In the genomic region with DNA sequence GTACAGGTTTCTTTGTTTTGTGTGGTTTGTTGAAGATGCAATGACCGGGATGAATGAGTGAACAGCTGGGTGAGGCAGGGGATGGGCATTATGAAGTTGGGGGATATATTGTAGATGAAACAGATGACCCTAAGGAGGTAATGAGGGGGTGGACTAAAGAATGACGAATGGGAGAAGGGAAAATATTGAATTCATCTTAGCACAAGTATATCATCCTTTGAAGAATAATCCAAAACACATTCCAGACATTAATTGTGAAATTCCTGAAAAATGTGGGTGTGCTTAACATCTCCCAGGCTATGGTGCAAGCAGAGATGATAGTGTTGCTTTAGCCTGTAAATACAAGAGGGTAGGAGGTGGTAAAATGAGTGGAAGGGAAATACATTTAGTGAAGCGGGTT, we compare ENCODE assay signal across 16 cellular contexts. TPM values are rescaled to one million over a fixed set of nuclear protein-coding genes. Genes with fewer than 3 reads are reported as not detected.
A peak's percentile ranks its signal among the peaks of the same experiment; 100 is the strongest.
DNase-seq lines count a peak whose midpoint lies in the region; ATAC-seq, FAIRE-seq and TF ChIP-seq lines count a peak whose summit lies in the region.
"Had no signal": no experiment of that assay in that cellular context is flagged by ENCODE, and none has a peak within 500 bp of the region (broad histone marks: within the 10 kb centered on the region; RNA-seq: fewer than 3 reads in every experiment).

No MANE protein-coding gene starts in this region.

- H3K27ac Mint-ChIP-seq in nephron progenitor cell = no peak overlapping the region
- H3K27ac Mint-ChIP-seq: activated B cell treated with CpG ODN at 0.5 μM for 24 hours; natural killer cell; stimulated activated memory B cell treated with anti-CD40 and anti-IgM and Interleukin-4, amounts not matched to agents 10 μg/mL and 1 μg/mL and 100 μg/mL, for 72 hours had no signal

- H3K27me3 ChIP-seq in MG63 (no peaks in the 10 kb centered on the region), mesendoderm (ENCODE audit: insufficient read depth, low read length, poor library complexity) (no peaks in the 10 kb centered on the region), ovary (no peaks in the 10 kb centered on the region)

- peaks cover 81% of the 10 kb centered on the region for H3K4me1 Mint-ChIP-seq in nephron progenitor cell

- H3K36me3 Mint-ChIP-seq in nephron progenitor cell (ENCODE audit: low read depth) = no peaks in the 10 kb centered on the region
- H3K36me3 Mint-ChIP-seq: natural killer cell; stimulated activated memory B cell treated with anti-CD40 and anti-IgM and Interleukin-4, amounts not matched to agents 10 μg/mL and 1 μg/mL and 100 μg/mL, for 72 hours had no signal

- no peak overlapping the region for H3K4me3 Mint-ChIP-seq in nephron progenitor cell
- H3K4me3 Mint-ChIP-seq: activated B cell treated with CpG ODN at 0.5 μM for 24 hours; natural killer cell; stimulated activated memory B cell treated with anti-CD40 and anti-IgM and Interleukin-4, amounts not matched to agents 10 μg/mL and 1 μg/mL and 100 μg/mL, for 72 hours had no signal

- no peaks in the 10 kb centered on the region for H3K27me3 Mint-ChIP-seq in nephron progenitor cell (ENCODE audit: low read depth, poor library complexity)

- peak overlapping the region; percentile 90; the same call in 2 of the 3 replicates for H3K4me3 ChIP-seq in A549
- 0 out of 2 replicates have a peak overlapping the region, but pooled peaks have one; percentile 4 for H3K4me3 ChIP-seq in MG63
- H3K4me3 ChIP-seq in choroid plexus epithelial cell (ENCODE audit: low read depth, low read length) = no peak overlapping the region
- H3K4me3 ChIP-seq in mesendoderm (ENCODE audit: low read length) = no peak overlapping the region
- H3K4me3 ChIP-seq in ovary = no peak overlapping the region

- H3K23ac ChIP-seq in mesendoderm (ENCODE audit: low read length) = no peak overlapping the region

- no peak overlapping the region for H3K4ac ChIP-seq in mesendoderm (ENCODE audit: low read depth, low read length)

- ATAC-seq in A549 = no peak
- ATAC-seq: natural killer cell; stimulated activated memory B cell treated with anti-CD40 and anti-IgM and Interleukin-4, amounts not matched to agents 10 μg/mL and 1 μg/mL and 100 μg/mL, for 72 hours had no signal

- 48% methylated on average over 3 of the region's 3 CpGs for WGBS in A549 (ENCODE audit: missing lambda C conversion rate)
- WGBS in mesendoderm (ENCODE audit: extremely low coverage, insufficient coverage, low lambda C conversion rate) = no CpG with 5 or more reads among the region's 3 CpGs
- 23 to 34% (median 27%) methylated on average over 3 of the region's 3 CpGs for WGBS in ovary, 3 donors

- H3K56ac ChIP-seq in mesendoderm (ENCODE audit: low read length) = no peak overlapping the region

- intact Hi-C loops in ovary (cut with DNase I) = loop anchor here in 1 of 4 donors (10.0 kb wide), 1 partner anchor 133 kb away; no protein-coding TSS in a partner anchor

- H3K4me1 ChIP-seq in A549 = peaks cover 73% of the 10 kb centered on the region
- H3K4me1 ChIP-seq in mesendoderm (ENCODE audit: control insufficient read depth, low read depth, low read length) = peaks cover 12% of the 10 kb centered on the region
- peaks cover 14% of the 10 kb centered on the region for H3K4me1 ChIP-seq in ovary (ENCODE audit: insufficient read depth)

- H3K4me2 ChIP-seq in A549 = peak overlapping the region; percentile 90
- H3K4me2 ChIP-seq in mesendoderm (ENCODE audit: low read length) = no peak overlapping the region

- no peak for FAIRE-seq in A549 (lab: Jason Lieb, UNC)
- FAIRE-seq: endometrium had no signal

- no peak overlapping the region for H2BK15ac ChIP-seq in mesendoderm (replicated peaks; ENCODE audit: low read depth)

- H3K9me3 ChIP-seq in A549 (no peaks in the 10 kb centered on the region), MG63 (no peaks in the 10 kb centered on the region), ovary (no peaks in the 10 kb centered on the region)

- H3K36me3 ChIP-seq in MG63 (peaks cover 83% of the 10 kb centered on the region), mesendoderm (ENCODE audit: control insufficient read depth, insufficient read depth, low read length) (no peaks in the 10 kb centered on the region), ovary (no peaks in the 10 kb centered on the region)

- TF ChIP-seq CTCF in A549 (IDR thresholded peaks at IDR 0.05) (no peak), choroid plexus epithelial cell (conservative IDR thresholded peaks at IDR 0.05; ENCODE audit: low read depth, low read length) (no peak), ovary (IDR thresholded peaks at IDR 0.05) (no peak), nephron progenitor cell (IDR thresholded peaks at IDR 0.05) (no peak)

- no peak overlapping the region for H2BK120ac ChIP-seq in mesendoderm (ENCODE audit: low read depth, low read length)

- no peak overlapping the region for H4K5ac ChIP-seq in mesendoderm (ENCODE audit: low read length)

- no peak overlapping the region for H4K8ac ChIP-seq in mesendoderm (ENCODE audit: low read depth, low read length)

- H3K9ac ChIP-seq in mesendoderm (ENCODE audit: low read length) = no peak overlapping the region

- TF ChIP-seq EP300 in A549 (IDR thresholded peaks at IDR 0.05) (no peak), ovary (IDR thresholded peaks at IDR 0.05) (no peak)

- no peak for DNase-seq in A549 (ENCODE audit: low read depth in 1 of 2, low spot score in 1 of 2)
- DNase-seq in MG63 = no peak
- peak; percentile 69 for DNase-seq in choroid plexus epithelial cell (ENCODE audit: low read depth)
- DNase-seq in mesendoderm = no peak
- no peak for DNase-seq in T1000 (lab: John Stamatoyannopoulos, UW)
- no peak for DNase-seq in ovary
- DNase-seq in SK-N-DZ (ENCODE audit: low spot score) = no peak
- no peak for DNase-seq in nephron progenitor cell
- DNase-seq: activated B cell treated with CpG ODN at 0.5 μM for 24 hours; activated naive CD4-positive, alpha-beta T cell treated with Interleukin-2 at 50 U/mL for 16 hours; hippocampal formation; natural killer cell; NCI-H1048; NCI-H2171 treated with DMSO at 0.1 percent for 48 hours had no signal

- TF ChIP-seq RAD21 in A549 (conservative IDR thresholded peaks at IDR 0.05 in 1 of 2, IDR thresholded peaks at IDR 0.05 in 1 of 2) = no peak

- no peak overlapping the region for H2BK5ac ChIP-seq in mesendoderm (ENCODE audit: low read length)

- no peaks in the 10 kb centered on the region for H3K9me3 Mint-ChIP-seq in nephron progenitor cell
- H3K9me3 Mint-ChIP-seq: activated B cell treated with CpG ODN at 0.5 μM for 24 hours; natural killer cell; stimulated activated memory B cell treated with anti-CD40 and anti-IgM and Interleukin-4, amounts not matched to agents 10 μg/mL and 1 μg/mL and 100 μg/mL, for 72 hours had no signal

- TF ChIP-seq POLR2A in A549 (IDR thresholded peaks at IDR 0.05; ENCODE audit: low read length) = no peak
- no peak for TF ChIP-seq POLR2A in ovary (IDR thresholded peaks at IDR 0.05)

- H3K27ac ChIP-seq in A549 = peak overlapping the region; percentile 45 to 76; a peak in 5 of 6 replicates
- no peak overlapping the region for H3K27ac ChIP-seq in mesendoderm (ENCODE audit: low read depth, low read length)
- H3K27ac ChIP-seq in ovary = no peak overlapping the region

- H3K18ac ChIP-seq in mesendoderm (ENCODE audit: low read length) = peak overlapping the region; percentile 34

- no peak overlapping the region for H2AK5ac ChIP-seq in mesendoderm (ENCODE audit: low read length)

- POLR2A ChIA-PET in A549 (lab: Yijun Ruan, JAX) = no interaction called here

- peaks cover 11% of the 10 kb centered on the region for H3K79me1 ChIP-seq in mesendoderm (ENCODE audit: low read length)

- peaks cover 90% of the 10 kb centered on the region for H3K79me2 ChIP-seq in mesendoderm (ENCODE audit: control insufficient read depth, insufficient read depth, low read length)

- CTCF ChIA-PET in A549 (lab: Yijun Ruan, JAX) = interaction anchor here (0.6 to 9.7 kb wide), 9 partner anchors 11 to 303 kb away, joined by 3 to 75 read pairs (median 3); no protein-coding TSS in a partner anchor

TF ChIP-seq in A549, 52 proteins besides CTCF, POLR2A, EP300 and RAD21 (continues in another document):
- TF ChIP-seq CHD4 (IDR thresholded peaks at IDR 0.05; ENCODE audit: borderline replicate concordance) = no peak
- no peak for TF ChIP-seq NFE2L2 (conservative IDR thresholded peaks at IDR 0.05; ENCODE audit: low read length)
- TF ChIP-seq TFCP2L1 (CRISPR knock-in tag; IDR thresholded peaks at IDR 0.05) = no peak
- no peak for TF ChIP-seq EHF (CRISPR knock-in tag; IDR thresholded peaks at IDR 0.05)
- no peak for TF ChIP-seq KDM1A (IDR thresholded peaks at IDR 0.05; ENCODE audit: low read depth)
- TF ChIP-seq RFX5 (IDR thresholded peaks at IDR 0.05) = no peak
- no peak for TF ChIP-seq USF2 (IDR thresholded peaks at IDR 0.05)
- TF ChIP-seq EHMT2 (IDR thresholded peaks at IDR 0.05; ENCODE audit: low read depth) = no peak

RNA-seq across cellular contexts. Expression of gene CRIM1, which starts 5.8 kb away (rescaled TPM):
- polyA plus RNA-seq in A549 (2011; rRNA removed) (208 and 275 TPM in 2 replicates), A549 (2017; fragmentation: RNase III; extraction: RNeasy Plus Mini Kit Qiagen cat#74134 plus additional on column Dnase treatment) (127 to 135 TPM (median 130 TPM) in 3 replicates), ovary (10 to 100 TPM; 38.4 to 65.0 TPM)
- polyA plus RNA-seq in A549 (2012; cell fraction: cytosol; rRNA removed) = 133 and 166 TPM in 2 replicates
- 215 and 283 TPM in 2 replicates for polyA plus RNA-seq in A549 (2012; cell fraction: nucleus; rRNA removed)
- polyA minus RNA-seq in A549 (2011; rRNA and poly(A)+ RNA removed) = 997 and 1,171 TPM in 2 replicates
- 61.0 and 102 TPM in 2 replicates for total RNA-seq in MG63 (2014; rRNA removed; shearing (Covaris generic); ENCODE audit: low replicate concordance)
- 14.5 TPM for polyA plus RNA-seq in mesendoderm (2013, experiment 1 of 2)
- polyA plus RNA-seq in mesendoderm (2013, experiment 2 of 2) = 14.5 TPM
- total RNA-seq in ovary = 100 to 1,000 TPM in 1 of 7 donors, 10 to 100 TPM in 6; 58.6 to 134 (median 68.1) TPM
- polyA plus RNA-seq in SK-N-DZ (2014; cell fraction: cytosol; rRNA removed) = 0.22 and 0.31 TPM in 2 replicates
- polyA plus RNA-seq in SK-N-DZ (2014; cell fraction: nucleus; rRNA removed) = 0.15 and 0.47 TPM in 2 replicates

Comparison
In these comparisons a context has a peak if more than half of its experiments do, and no peak if none do; other contexts are left out.
1. H3K27ac ChIP-seq: peak in A549 (2 of 2); none in mesendoderm (single experiment) and ovary (0 of 2).
2. H3K4me3 ChIP-seq: peak in A549 (single experiment) and MG63 (single experiment); none in choroid plexus epithelial cell (single experiment), mesendoderm (single experiment) and ovary (single experiment).